In genomic region chr6:43506667-43507471, GRCh38 we compare ENCODE assay signal across 8 cellular contexts. TPM values are rescaled to one million over a fixed set of nuclear protein-coding genes. Genes with fewer than 3 reads are reported as not detected.
DNase-seq lines count a peak whose midpoint lies in the region; ATAC-seq, FAIRE-seq and TF ChIP-seq lines count a peak whose summit lies in the region.

No MANE protein-coding gene starts in this region.

- no peak overlapping the region for H3K9ac ChIP-seq in smooth muscle cell (ENCODE audit: low read depth)

- H4K20me1 ChIP-seq in smooth muscle cell (ENCODE audit: low read depth), result no peaks in the 10 kb centered on the region

- H3K27ac ChIP-seq in smooth muscle cell (ENCODE audit: low read depth), result no peak overlapping the region

- H3K9me3 ChIP-seq in HAP-1, result no peaks in the 10 kb centered on the region
- H3K9me3 ChIP-seq in smooth muscle cell (replicated peaks; ENCODE audit: low read depth), result no peaks in the 10 kb centered on the region

- H3K79me2 ChIP-seq in smooth muscle cell (ENCODE audit: low read depth), result no peaks in the 10 kb centered on the region

- H3K4me1 ChIP-seq in HAP-1 (peaks cover 6% of the 10 kb centered on the region; the same call in 1 of the 2 replicates), smooth muscle cell (ENCODE audit: low read depth) (peaks cover 2% of the 10 kb centered on the region)

- H3K36me3 ChIP-seq in HAP-1 (replicated peaks) (peaks cover 35% of the 10 kb centered on the region), smooth muscle cell (ENCODE audit: low read depth) (no peaks in the 10 kb centered on the region)

- in situ Hi-C loops in HAP-1 (cut with MboI; ENCODE audit: low sequenced_read_pairs), result loop anchor here (5.0 to 10.0 kb wide), 2 partner anchors 152 to 245 kb away; no protein-coding TSS in a partner anchor
- in situ Hi-C loops in astrocyte of the spinal cord (cut with HindIII; ENCODE audit: low sequenced_read_pairs), result no loop called here

- no peak overlapping the region for H3K4me2 ChIP-seq in smooth muscle cell

- H3K4me3 ChIP-seq in HAP-1 (no peak overlapping the region), astrocyte of the spinal cord (ENCODE audit: low read depth, low read length) (no peak overlapping the region), smooth muscle cell (no peak overlapping the region)

- no peak overlapping the region for H2AFZ ChIP-seq in smooth muscle cell (ENCODE audit: low read depth)

- no peaks in the 10 kb centered on the region for H3K27me3 ChIP-seq in HAP-1 (ENCODE audit: low read depth)
- H3K27me3 ChIP-seq in smooth muscle cell (ENCODE audit: low read depth), result no peaks in the 10 kb centered on the region

- FAIRE-seq in TTC549 (lab: Jason Lieb, UNC), result peak; percentile 41

- WGBS in smooth muscle cell (ENCODE audit: low lambda C conversion rate), result 38% methylated on average over 14 of the region's 14 CpGs

- DNase-seq in DMS153 (lab: John Stamatoyannopoulos, UW), result peak; percentile 57
- peak; percentile 71 to 87 for DNase-seq in HAP-1 (ENCODE audit: low spot score in 2 of 2)
- peak; percentile 71 to 73 for DNase-seq in NCI-H2081 (lab: John Stamatoyannopoulos, UW)
- DNase-seq in astrocyte of the spinal cord (ENCODE audit: low read depth, low spot score), result peak; percentile 81
- DNase-seq in hypothalamus (lab: John Stamatoyannopoulos, UW), result peak in 48 of 51 donors; percentile 16 to 87 (median 60)
- DNase-seq in smooth muscle cell (lab: John Stamatoyannopoulos, UW; ENCODE audit: unreplicated experiment), result peak; percentile 60

- H3F3A ChIP-seq in smooth muscle cell (ENCODE audit: low read depth), result peaks cover 12% of the 10 kb centered on the region

- TF ChIP-seq CTCF in astrocyte of the spinal cord (IDR thresholded peaks at IDR 0.05; ENCODE audit: low read depth, low read length), result peak; percentile 95
- peak; percentile 93 for TF ChIP-seq CTCF in smooth muscle cell (IDR thresholded peaks at IDR 0.05; ENCODE audit: borderline replicate concordance, insufficient read depth, poor library complexity, severe bottlenecking)

- ATAC-seq in HG03196 (IDR thresholded peaks at IDR 0.05; ENCODE audit: unreplicated experiment), result no peak

RNA-seq across cellular contexts. Expression of gene LRRC73, which starts 3.3 kb away (rescaled TPM):
- 0.09 and 2.1 TPM in 2 replicates for total RNA-seq in smooth muscle cell
- 1.8 and 2.2 TPM in 2 replicates for polyA plus RNA-seq in smooth muscle cell

RNA-seq across cellular contexts. Expression of gene YIPF3, which starts 9.9 kb away (rescaled TPM):
- total RNA-seq in smooth muscle cell, result 145 and 199 TPM in 2 replicates
- 181 and 182 TPM in 2 replicates for polyA plus RNA-seq in smooth muscle cell

RNA-seq across cellular contexts. Expression of gene POLR1C, which starts 10.0 kb away (rescaled TPM):
- 27.0 and 33.4 TPM in 2 replicates for total RNA-seq in smooth muscle cell
- polyA plus RNA-seq in smooth muscle cell, result 21.0 and 39.8 TPM in 2 replicates

RNA-seq across cellular contexts. Expression of gene TJAP1, which starts 29.5 kb away (rescaled TPM):
- total RNA-seq in smooth muscle cell, result 9.3 and 25.5 TPM in 2 replicates
- 13.5 and 15.3 TPM in 2 replicates for polyA plus RNA-seq in smooth muscle cell

RNA-seq across cellular contexts. Expression of gene DLK2, which starts 51.5 kb away (rescaled TPM):
- 0.27 and 2.0 TPM in 2 replicates for total RNA-seq in smooth muscle cell
- polyA plus RNA-seq in smooth muscle cell, result 3.7 and 3.8 TPM in 2 replicates
